ENCODE assay signal across 19 cellular contexts in the genomic region with DNA sequence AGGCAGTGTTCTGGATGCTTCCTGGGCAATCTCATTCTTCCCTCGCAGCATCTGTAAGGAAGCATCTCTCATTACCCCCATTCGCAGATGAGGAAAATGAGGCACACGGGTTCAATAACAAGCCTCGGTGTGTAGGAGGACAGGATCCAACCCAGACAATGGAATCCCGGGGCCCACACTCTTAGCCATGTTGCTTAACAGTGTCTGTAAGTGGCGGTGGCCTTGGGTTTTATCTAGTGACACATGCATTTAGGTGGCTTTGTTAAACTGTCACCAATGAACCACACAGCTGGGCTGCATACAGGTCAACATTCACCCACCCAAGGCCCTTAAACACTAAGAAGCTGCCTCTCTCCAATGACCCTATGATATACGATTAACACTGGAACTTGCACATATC. TPM values are rescaled to one million over a fixed set of nuclear protein-coding genes. Genes with fewer than 3 reads are reported as not detected.
DNase-seq lines count a peak whose midpoint lies in the region; ATAC-seq, FAIRE-seq and TF ChIP-seq lines count a peak whose summit lies in the region.
"Had no signal": no experiment of that assay in that cellular context is flagged by ENCODE, and none has a peak within 500 bp of the region (broad histone marks: within the 10 kb centered on the region; RNA-seq: fewer than 3 reads in every experiment).

No MANE protein-coding gene starts in this region.

- H2AFZ ChIP-seq in endothelial cell of umbilical vein (ENCODE audit: low read depth, low read length): no peak overlapping the region

- ATAC-seq in Right ventricle myocardium inferior (no peak), HG03378 (IDR thresholded peaks at IDR 0.05; ENCODE audit: unreplicated experiment) (no peak)
- ATAC-seq: effector memory CD8-positive, alpha-beta T cell had no signal

- no peak overlapping the region for H3K4me3 ChIP-seq in right atrium auricular region
- H3K4me3 ChIP-seq in endothelial cell of umbilical vein (replicated peaks in 1 of 3; ENCODE audit: insufficient read depth in 1 of 3, low read depth in 1 of 3, low read length in 3 of 3): no peak overlapping the region
- H3K4me3 ChIP-seq in vagina: no peak overlapping the region
- H3K4me3 ChIP-seq: thoracic aorta had no signal

- H3K27me3 ChIP-seq in right atrium auricular region (no peaks in the 10 kb centered on the region), endothelial cell of umbilical vein (ENCODE audit: control insufficient read depth in 2 of 2, insufficient read depth in 2 of 2, low read length in 2 of 2) (no peaks in the 10 kb centered on the region), vagina (no peaks in the 10 kb centered on the region)

- H3K4me1 ChIP-seq in right atrium auricular region: peaks cover 0 to 68% of the 10 kb centered on the region in 2 donors
- H3K4me1 ChIP-seq in endothelial cell of umbilical vein (ENCODE audit: control insufficient read depth, extremely low read depth, insufficient read depth, low read length): peaks cover 64% of the 10 kb centered on the region
- peaks cover 78% of the 10 kb centered on the region for H3K4me1 ChIP-seq in vagina

- no TSS peak for BruUV-seq in endothelial cell of umbilical vein (replicated peaks; lab: Mats Ljungman, UMichigan)

- no peaks in the 10 kb centered on the region for H3K9me3 ChIP-seq in right atrium auricular region
- H3K9me3 ChIP-seq in endothelial cell of umbilical vein (replicated peaks; ENCODE audit: control insufficient read depth, insufficient read depth, low read length): no peaks in the 10 kb centered on the region
- no peaks in the 10 kb centered on the region for H3K9me3 ChIP-seq in vagina
- H3K9me3 ChIP-seq: thoracic aorta had no signal

- peak overlapping the region; percentile 3 to 59 for H3K27ac ChIP-seq in right atrium auricular region
- peak overlapping the region; percentile 6 for H3K27ac ChIP-seq in endothelial cell of umbilical vein (ENCODE audit: insufficient read depth, low read depth, low read length)
- peak overlapping the region; percentile 40 for H3K27ac ChIP-seq in vagina
- H3K27ac ChIP-seq: thoracic aorta had no signal

- POLR2A ChIA-PET in endothelial cell of umbilical vein (lab: Charles Lee): no interaction called here

- TF ChIP-seq CTCF in right atrium auricular region (IDR thresholded peaks at IDR 0.05): no peak
- TF ChIP-seq CTCF in endothelial cell of umbilical vein (IDR thresholded peaks at IDR 0.05; ENCODE audit: extremely low read depth in 1 of 2, insufficient read depth in 1 of 2, low read depth in 1 of 2, low read length in 2 of 2): no peak
- no peak for TF ChIP-seq CTCF in neural crest cell (conservative IDR thresholded peaks at IDR 0.05)
- TF ChIP-seq CTCF in vagina (IDR thresholded peaks at IDR 0.05): no peak

- intact Hi-C loops in Right ventricle myocardium inferior (cut with DNase I) (loop anchor here (10.0 kb wide), 1 partner anchor 371 kb away; no protein-coding TSS in a partner anchor), endothelial cell of umbilical vein (cut with micrococcal nuclease) (no loop called here), vagina (cut with DNase I) (no loop called here)

- peak; percentile 21 for FAIRE-seq in endothelial cell of umbilical vein (lab: Jason Lieb, UNC)
- FAIRE-seq: GM12892 had no signal

- peak overlapping the region; percentile 7 for H3K27ac Mint-ChIP-seq in neural crest cell (ENCODE audit: unreplicated experiment)
- H3K27ac Mint-ChIP-seq: CD4-positive, alpha-beta T cell; effector memory CD8-positive, alpha-beta T cell; memory B cell had no signal

- no peaks in the 10 kb centered on the region for H3K9me3 Mint-ChIP-seq in neural crest cell
- H3K9me3 Mint-ChIP-seq: CD4-positive, alpha-beta T cell; effector memory CD8-positive, alpha-beta T cell; memory B cell had no signal

- H3K79me2 ChIP-seq in endothelial cell of umbilical vein (ENCODE audit: control insufficient read depth, insufficient read depth, low read length): peaks cover 60% of the 10 kb centered on the region

- peak overlapping the region; percentile 37 for H3K4me2 ChIP-seq in endothelial cell of umbilical vein (ENCODE audit: insufficient read depth, low read length)

- no peaks in the 10 kb centered on the region for H4K20me1 ChIP-seq in endothelial cell of umbilical vein (replicated peaks; ENCODE audit: control insufficient read depth, extremely low read depth, insufficient read depth, low read length)

- H3K36me3 Mint-ChIP-seq in neural crest cell (ENCODE audit: low read depth): peaks cover 4% of the 10 kb centered on the region

- H3K4me3 Mint-ChIP-seq in neural crest cell: peak overlapping the region; percentile 31
- H3K4me3 Mint-ChIP-seq: CD4-positive, alpha-beta T cell; effector memory CD8-positive, alpha-beta T cell; memory B cell had no signal

- dilution Hi-C loops in endothelial cell of umbilical vein (cut with MboI; ENCODE audit: extremely low pct_ligation_motif_present, low sequenced_read_pairs): no loop called here

- TF ChIP-seq POLR2A in endothelial cell of umbilical vein (IDR thresholded peaks at IDR 0.05; ENCODE audit: low read depth, low read length) (no peak), vagina (IDR thresholded peaks at IDR 0.05) (no peak)

- CTCF ChIA-PET in endothelial cell of umbilical vein (lab: Charles Lee): interaction anchor here (1.1 to 2.5 kb wide), 2 partner anchors 11 to 13 kb away, joined by 3 to 8 read pairs; no protein-coding TSS in a partner anchor

- H3K36me3 ChIP-seq in right atrium auricular region (no peaks in the 10 kb centered on the region), endothelial cell of umbilical vein (ENCODE audit: control insufficient read depth in 2 of 2, extremely low read depth in 1 of 2, insufficient read depth in 2 of 2, low read length in 2 of 2) (no peaks in the 10 kb centered on the region), vagina (no peaks in the 10 kb centered on the region)
- H3K36me3 ChIP-seq: thoracic aorta had no signal

- no peaks in the 10 kb centered on the region for H3K9me1 ChIP-seq in endothelial cell of umbilical vein (replicated peaks; ENCODE audit: control insufficient read depth, extremely low read depth, insufficient read depth, low read length)

- DNase-seq in right atrium auricular region (ENCODE audit: low spot score) (no peak), Right ventricle myocardium inferior (ENCODE audit: missing footprints) (no peak), endothelial cell of umbilical vein (ENCODE audit: low read depth, low spot score) (no peak), neural crest cell (ENCODE audit: low read depth, low spot score) (no peak), vagina (ENCODE audit: extremely low spot score in 2 of 2) (no peak), cerebellar nuclear complex (lab: John Stamatoyannopoulos, UW) (no peak), T-helper 2 cell (no peak)
- DNase-seq: activated CD4-positive, alpha-beta T cell treated with anti-CD3 and anti-CD28 coated beads for 48 hours; activated gamma-delta T cell treated with Interleukin-2 at 50 U/mL for 16 hours; CD4-positive, alpha-beta T cell; DMS53; effector memory CD8-positive, alpha-beta T cell; H7; MV-4-11; NCI-H226 had no signal

- no peaks in the 10 kb centered on the region for H3K27me3 Mint-ChIP-seq in neural crest cell (ENCODE audit: low read depth)
- H3K27me3 Mint-ChIP-seq: CD4-positive, alpha-beta T cell; effector memory CD8-positive, alpha-beta T cell; memory B cell had no signal

- no peak overlapping the region for H3K9ac ChIP-seq in endothelial cell of umbilical vein (replicated peaks; ENCODE audit: extremely low read depth, insufficient read depth, low read length)

- H3K4me1 Mint-ChIP-seq in neural crest cell: peaks cover 74% of the 10 kb centered on the region

TF ChIP-seq in endothelial cell of umbilical vein, 7 proteins besides CTCF, POLR2A, EP300 and RAD21:
- TF ChIP-seq JUN (IDR thresholded peaks at IDR 0.05; ENCODE audit: borderline replicate concordance, insufficient read depth, insufficient read length, low read depth): no peak
TF ChIP-seq in endothelial cell of umbilical vein: peak in this region for 0.

RNA-seq across cellular contexts. Expression of gene RELL1, which starts 22.6 kb away (rescaled TPM):
- total RNA-seq in right atrium auricular region (10 to 100 TPM; 25.3 to 33.9 TPM), Right ventricle myocardium inferior (23.6 TPM), endothelial cell of umbilical vein (87.1 and 91.7 TPM in 2 replicates), neural crest cell (30.3 and 33.6 TPM in 2 replicates), vagina (38.8 TPM)
- polyA plus RNA-seq in endothelial cell of umbilical vein: 17.0 and 20.8 TPM in 2 replicates
- 24.3 and 27.8 TPM in 2 replicates for polyA plus RNA-seq in endothelial cell of umbilical vein (2011; cell fraction: cytosol; rRNA removed)
- polyA plus RNA-seq in endothelial cell of umbilical vein (2011; cell fraction: nucleus; rRNA removed): 22.5 and 24.3 TPM in 2 replicates
- polyA plus RNA-seq in endothelial cell of umbilical vein (2012): 15.7 and 19.4 TPM in 2 replicates
- polyA minus RNA-seq in endothelial cell of umbilical vein: 99.1 and 110 TPM in 2 replicates
- 4.8 TPM for polyA minus RNA-seq in endothelial cell of umbilical vein (2011; cell fraction: cytosol; rRNA and poly(A)+ RNA removed)
- 30.8 and 45.3 TPM in 2 replicates for polyA minus RNA-seq in endothelial cell of umbilical vein (2011; cell fraction: nucleus; rRNA and poly(A)+ RNA removed)
